In the genomic region with DNA sequence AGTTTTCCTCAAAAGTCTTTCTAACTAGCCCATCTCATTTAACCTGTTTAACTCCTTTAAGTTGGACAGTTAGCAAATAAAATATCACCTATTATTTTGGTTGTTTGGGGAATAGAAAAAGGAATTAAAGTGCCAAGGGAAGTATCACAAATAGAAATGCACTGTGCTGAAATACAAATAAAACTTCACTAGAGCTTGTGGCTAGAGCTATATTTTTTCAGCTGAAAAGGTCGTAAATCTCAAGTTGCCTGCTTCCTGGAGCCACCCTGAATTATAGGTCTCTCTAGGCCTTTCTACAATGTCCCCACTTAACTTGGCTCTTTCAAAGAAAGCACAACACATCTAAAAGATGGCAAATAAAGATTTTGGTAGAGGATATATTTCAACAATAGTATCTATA, we compare ENCODE assay signal across 29 cellular contexts.
"Had no signal": no experiment of that assay in that cellular context is flagged by ENCODE, and none has a peak within 500 bp of the region (broad histone marks: within the 10 kb centered on the region; RNA-seq: fewer than 3 reads in every experiment).

No MANE protein-coding gene starts in this region.

- H3K4me3 ChIP-seq: colonic mucosa, dorsolateral prefrontal cortex, esophagus muscularis mucosa, ovary, prostate gland, stomach, suprapubic skin, tibial nerve had no signal

- DNase-seq: activated CD4-positive, alpha-beta memory T cell treated with anti-CD3 and anti-CD28 coated beads, Interleukin-2, amount 10 ng/mL, durations not matched to agents 7 days and 5 days; activated CD4-positive, alpha-beta T cell treated with anti-CD3 and anti-CD28 coated beads, Interleukin-2, amount 10 ng/mL, durations not matched to agents 24 days and 14 days; activated effector memory CD4-positive, alpha-beta T cell treated with anti-CD3 and anti-CD28 coated beads, Interleukin-2, amount 50 U/mL, for 16 hours; activated naive CD4-positive, alpha-beta T cell treated with anti-CD3 and anti-CD28 coated beads, Interleukin-2, amount 10 ng/mL, durations not matched to agents 7 days and 5 days; amygdala; colonic mucosa; dorsolateral prefrontal cortex; effector memory CD8-positive, alpha-beta T cell; glutamatergic neuron; hippocampal formation; kidney glomerular epithelial cell; left ventricle myocardium superior; mammary epithelial cell; midbrain; ovary; right cardiac atrium; small intestine; stimulated activated CD4-positive, alpha-beta T cell treated with anti-CD3 and anti-CD28 coated beads, Interleukin-2, amount 100 ng/mL, for 24 hours; stomach had no signal

- H3K36me3 ChIP-seq: colonic mucosa, esophagus muscularis mucosa, ovary, prostate gland, stomach, suprapubic skin, tibial nerve had no signal

- H3K4me1 ChIP-seq: colonic mucosa, prostate gland had no signal

- H3K27ac ChIP-seq: colonic mucosa, dorsolateral prefrontal cortex, esophagus muscularis mucosa, ovary, prostate gland, stomach, suprapubic skin, tibial nerve, VCaP had no signal

- ATAC-seq: activated CD4-positive, CD25-positive, alpha-beta regulatory T cell treated with anti-CD3 and anti-CD28 coated beads, Interleukin-2, amount 50 U/mL, for 24 hours; effector memory CD8-positive, alpha-beta T cell; left ventricle myocardium superior; natural killer cell treated with Interleukin-12 subunit alpha and Interleukin-12 subunit beta and Interleukin-15 and Interleukin-18, amount 100 ng/mL, for 72 hours; right cardiac atrium; stimulated activated memory B cell treated with anti-CD40 and anti-IgM and Interleukin-4, amounts not matched to agents 10 μg/mL and 1 μg/mL and 100 μg/mL, for 72 hours had no signal

- H3K9me3 ChIP-seq: colonic mucosa, esophagus muscularis mucosa, ovary, prostate gland, stomach, suprapubic skin, tibial nerve had no signal

- FAIRE-seq: bronchial epithelial cell, frontal cortex, small intestine had no signal

- H3K27me3 ChIP-seq: colonic mucosa, dorsolateral prefrontal cortex, esophagus muscularis mucosa, ovary, stomach, suprapubic skin, tibial nerve had no signal
